Comparison of ENCODE assay signal across 9 cellular contexts in the genomic region with DNA sequence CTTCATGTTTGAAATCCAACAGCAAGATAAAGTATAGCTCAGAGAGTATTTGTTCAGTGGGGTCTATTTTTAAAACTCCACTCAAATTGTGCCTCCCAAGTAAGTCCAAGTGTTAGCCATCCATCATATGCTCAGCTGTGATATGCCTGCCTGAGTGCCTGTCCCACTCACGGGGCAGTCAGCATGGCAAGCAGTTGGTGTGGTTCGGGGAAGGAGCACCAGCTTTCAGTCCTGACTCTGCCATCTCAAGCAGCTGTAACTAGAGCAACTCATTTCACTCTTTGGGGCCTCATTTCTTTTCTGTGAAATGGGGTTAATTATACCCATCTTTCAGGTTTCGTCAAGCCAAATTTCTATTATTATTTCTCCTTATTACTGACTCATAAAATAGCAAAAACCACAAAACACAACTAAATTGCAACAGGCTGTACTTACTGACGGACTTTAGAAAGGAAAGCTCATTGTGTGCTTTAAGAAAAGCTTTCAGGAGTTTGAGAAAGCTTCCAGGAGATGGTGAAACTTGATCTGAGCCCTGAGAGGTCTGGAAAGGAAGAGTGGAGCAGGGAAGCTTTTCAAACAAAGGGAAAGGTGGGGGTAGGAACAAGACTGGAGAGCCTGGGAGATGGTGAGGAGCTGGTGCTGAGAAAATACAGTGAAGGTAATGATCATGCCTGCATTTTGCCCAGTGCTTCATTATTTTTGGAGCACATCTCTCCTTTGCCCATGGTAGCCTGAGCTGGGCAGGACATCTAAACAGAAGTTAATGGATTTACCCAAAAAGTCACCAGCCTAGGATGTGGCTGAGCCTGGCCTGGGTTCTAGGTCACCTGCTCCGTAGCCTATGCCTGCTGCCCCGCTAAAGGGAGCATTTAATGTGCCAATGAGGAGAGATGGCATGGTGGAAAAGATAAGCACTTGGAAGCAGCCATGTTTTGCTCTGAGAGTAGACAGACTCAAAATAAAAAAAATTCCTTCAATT. TPM values are rescaled to one million over a fixed set of nuclear protein-coding genes. Genes with fewer than 3 reads are reported as not detected.
DNase-seq lines count a peak whose midpoint lies in the region; ATAC-seq and TF ChIP-seq lines count a peak whose summit lies in the region.
"Had no signal": no experiment of that assay in that cellular context is flagged by ENCODE, and none has a peak within 500 bp of the region (broad histone marks: within the 10 kb centered on the region; RNA-seq: fewer than 3 reads in every experiment).

No MANE protein-coding gene starts in this region.

- H3K4me3 Mint-ChIP-seq in endothelial cell (ENCODE audit: unreplicated experiment), result no peak overlapping the region
- no peak overlapping the region for H3K4me3 Mint-ChIP-seq in neural progenitor cell

- POLR2A ChIA-PET in BJ (lab: Charles Lee), result interaction anchor here (0.5 to 0.8 kb wide), 2 partner anchors 142 to 330 kb away, joined by 3 to 4 read pairs; no protein-coding TSS in a partner anchor

- peaks cover 7% of the 10 kb centered on the region for H3K27me3 Mint-ChIP-seq in endothelial cell (ENCODE audit: unreplicated experiment)
- H3K27me3 Mint-ChIP-seq in neural progenitor cell (ENCODE audit: insufficient read depth, low read depth), result no peaks in the 10 kb centered on the region

- CTCF ChIA-PET in BJ (lab: Yijun Ruan, JAX), result interaction anchor here (0.7 to 2.5 kb wide), 11 partner anchors 72 to 343 kb away, joined by 3 to 15 read pairs (median 5); partner anchors contain the start of gene PLXND1

- H3K27ac Mint-ChIP-seq in endothelial cell (ENCODE audit: unreplicated experiment) (peak overlapping the region; percentile 70), neural progenitor cell (peak overlapping the region; percentile 87)

- TF ChIP-seq CTCF in BJ (IDR thresholded peaks at IDR 0.05; ENCODE audit: insufficient read depth, low read depth, low read length), result no peak
- no peak for TF ChIP-seq CTCF in endothelial cell (IDR thresholded peaks at IDR 0.05; ENCODE audit: unreplicated experiment)
- TF ChIP-seq CTCF in neural progenitor cell (IDR thresholded peaks at IDR 0.05), result no peak

- H3K36me3 Mint-ChIP-seq in endothelial cell (ENCODE audit: low read depth, unreplicated experiment) (peaks cover 19% of the 10 kb centered on the region), neural progenitor cell (peaks cover 14% of the 10 kb centered on the region)

- H3K27me3 ChIP-seq in BJ (ENCODE audit: control insufficient read depth, insufficient read depth, low read length) (no peaks in the 10 kb centered on the region), neural progenitor cell (no peaks in the 10 kb centered on the region)
- H3K27me3 ChIP-seq in effector memory CD4-positive, alpha-beta T cell (replicated peaks; ENCODE audit: control insufficient read depth, insufficient read depth, low read length, poor library complexity, severe bottlenecking), result no peaks in the 10 kb centered on the region

- DNase-seq in BJ (ENCODE audit: low read depth) (peak; percentile 52), M059J (ENCODE audit: low read depth) (peak; percentile 75), endothelial cell (ENCODE audit: low spot score) (no peak), neural progenitor cell (ENCODE audit: low spot score) (peak; percentile 54), NCI-H1694 (lab: John Stamatoyannopoulos, UW) (no peak), NCI-H187 treated with DMSO at 0.1 percent for 48 hours (lab: John Stamatoyannopoulos, UW) (no peak), left lobe of liver (ENCODE audit: low spot score) (no peak)
- DNase-seq in effector memory CD4-positive, alpha-beta T cell, result no peak
- DNase-seq: NCI-H146 had no signal

- H3K79me2 ChIP-seq in neural progenitor cell (ENCODE audit: low read depth), result no peaks in the 10 kb centered on the region

- no peak overlapping the region for H3K9ac ChIP-seq in neural progenitor cell

- no peak for ATAC-seq in left lobe of liver

- no peak overlapping the region for H3K4me3 ChIP-seq in BJ (ENCODE audit: low read depth, low read length)
- H3K4me3 ChIP-seq in neural progenitor cell, result no peak overlapping the region
- no peak overlapping the region for H3K4me3 ChIP-seq in effector memory CD4-positive, alpha-beta T cell (ENCODE audit: insufficient read depth, low read depth, low read length, poor library complexity, severe bottlenecking)

- H3K9me3 ChIP-seq in neural progenitor cell (ENCODE audit: low read depth), result no peaks in the 10 kb centered on the region
- no peaks in the 10 kb centered on the region for H3K9me3 ChIP-seq in effector memory CD4-positive, alpha-beta T cell (ENCODE audit: control insufficient read depth, low read length)

- peak overlapping the region; percentile 48 for H3K4me2 ChIP-seq in neural progenitor cell

- H3F3A ChIP-seq in neural progenitor cell (ENCODE audit: low read depth), result peaks cover 20% of the 10 kb centered on the region

- no peaks in the 10 kb centered on the region for H3K9me3 Mint-ChIP-seq in endothelial cell (ENCODE audit: unreplicated experiment)
- no peaks in the 10 kb centered on the region for H3K9me3 Mint-ChIP-seq in neural progenitor cell

- peaks cover 25% of the 10 kb centered on the region for H3K4me1 ChIP-seq in neural progenitor cell
- peaks cover 10% of the 10 kb centered on the region for H3K4me1 ChIP-seq in effector memory CD4-positive, alpha-beta T cell (ENCODE audit: control insufficient read depth, insufficient read depth, low read length, poor library complexity, severe bottlenecking)

- H3K36me3 ChIP-seq in BJ (ENCODE audit: control insufficient read depth, insufficient read depth, low read length) (peaks cover 2% of the 10 kb centered on the region; the same call in 1 of the 2 replicates), neural progenitor cell (no peaks in the 10 kb centered on the region)
- no peaks in the 10 kb centered on the region for H3K36me3 ChIP-seq in effector memory CD4-positive, alpha-beta T cell (ENCODE audit: control insufficient read depth, insufficient read depth, low read length)

- peak overlapping the region; percentile 46 for H3K27ac ChIP-seq in neural progenitor cell
- H3K27ac ChIP-seq in effector memory CD4-positive, alpha-beta T cell (ENCODE audit: insufficient read depth, low read length, poor library complexity, severe bottlenecking), result no peak overlapping the region

- no peaks in the 10 kb centered on the region for H4K20me1 ChIP-seq in neural progenitor cell (ENCODE audit: low read depth)

- H3K4me1 Mint-ChIP-seq in endothelial cell (ENCODE audit: unreplicated experiment), result peaks cover 67% of the 10 kb centered on the region
- peaks cover 37% of the 10 kb centered on the region for H3K4me1 Mint-ChIP-seq in neural progenitor cell

- H2AFZ ChIP-seq in neural progenitor cell (replicated peaks), result peak overlapping the region; percentile 12

RNA-seq across cellular contexts. Expression of gene RHO, which starts 42.1 kb away (rescaled TPM):
- not detected in 2 replicates for polyA plus RNA-seq in BJ (2011; rRNA removed)
- not detected in 2 replicates for polyA minus RNA-seq in BJ (2011; rRNA and poly(A)+ RNA removed)
- 0.05 TPM in 1 of 2 replicates, not detected in the other for total RNA-seq in M059J (2014; rRNA removed; shearing (Covaris generic))
- total RNA-seq in endothelial cell (ENCODE audit: unreplicated experiment), result not detected
- not detected in 2 replicates for total RNA-seq in neural progenitor cell (ENCODE audit: low replicate concordance)
- total RNA-seq in left lobe of liver, result not detected

RNA-seq across cellular contexts. Expression of gene IFT122, which starts 46.3 kb away (rescaled TPM):
- 15.8 and 27.8 TPM in 2 replicates for polyA plus RNA-seq in BJ (2011; rRNA removed)
- polyA minus RNA-seq in BJ (2011; rRNA and poly(A)+ RNA removed), result 30.4 and 48.9 TPM in 2 replicates
- 8.5 and 14.7 TPM in 2 replicates for total RNA-seq in M059J (2014; rRNA removed; shearing (Covaris generic))
- total RNA-seq in endothelial cell (ENCODE audit: unreplicated experiment), result 25.1 TPM
- 31.8 and 48.0 TPM in 2 replicates for total RNA-seq in neural progenitor cell (ENCODE audit: low replicate concordance)
- total RNA-seq in left lobe of liver, result 11.0 TPM

RNA-seq across cellular contexts. Expression of gene MBD4, which starts 46.6 kb away (rescaled TPM):
- 17.5 and 24.9 TPM in 2 replicates for polyA plus RNA-seq in BJ (2011; rRNA removed)
- 5.7 and 9.4 TPM in 2 replicates for polyA minus RNA-seq in BJ (2011; rRNA and poly(A)+ RNA removed)
- total RNA-seq in M059J (2014; rRNA removed; shearing (Covaris generic)), result 43.2 and 48.2 TPM in 2 replicates
- total RNA-seq in endothelial cell (ENCODE audit: unreplicated experiment) (30.6 TPM), neural progenitor cell (ENCODE audit: low replicate concordance) (35.0 and 46.3 TPM in 2 replicates), left lobe of liver (16.5 TPM)

RNA-seq across cellular contexts. Expression of gene H1-8, which starts 56.6 kb away (rescaled TPM):
- not detected in 2 replicates for polyA plus RNA-seq in BJ (2011; rRNA removed)
- not detected in 2 replicates for polyA minus RNA-seq in BJ (2011; rRNA and poly(A)+ RNA removed)
- not detected in 2 replicates for total RNA-seq in M059J (2014; rRNA removed; shearing (Covaris generic))
- total RNA-seq in endothelial cell (ENCODE audit: unreplicated experiment) (2.7 TPM), neural progenitor cell (ENCODE audit: low replicate concordance) (not detected in 2 replicates), left lobe of liver (not detected)

RNA-seq across cellular contexts. Expression of gene EFCAB12, which starts 57.9 kb away (rescaled TPM):
- polyA plus RNA-seq in BJ (2011; rRNA removed), result 0.02 and 0.05 TPM in 2 replicates
- not detected in 2 replicates for polyA minus RNA-seq in BJ (2011; rRNA and poly(A)+ RNA removed)
- total RNA-seq in M059J (2014; rRNA removed; shearing (Covaris generic)), result not detected in 2 replicates
- total RNA-seq in endothelial cell (ENCODE audit: unreplicated experiment) (0.21 TPM), neural progenitor cell (ENCODE audit: low replicate concordance) (0.13 and 0.22 TPM in 2 replicates), left lobe of liver (0.40 TPM)

Comparison
In these comparisons a context has a peak if more than half of its experiments do, and no peak if none do; other contexts are left out.
1. DNase-seq: peak in BJ (single experiment), M059J (single experiment) and neural progenitor cell (single experiment); none in endothelial cell (single experiment), NCI-H1694 (single experiment), effector memory CD4-positive, alpha-beta T cell (0 of 3), NCI-H187 treated with DMSO at 0.1 percent for 48 hours (single experiment) and left lobe of liver (single experiment).